ENCODE assay signal across 10 cellular contexts in the genomic region with DNA sequence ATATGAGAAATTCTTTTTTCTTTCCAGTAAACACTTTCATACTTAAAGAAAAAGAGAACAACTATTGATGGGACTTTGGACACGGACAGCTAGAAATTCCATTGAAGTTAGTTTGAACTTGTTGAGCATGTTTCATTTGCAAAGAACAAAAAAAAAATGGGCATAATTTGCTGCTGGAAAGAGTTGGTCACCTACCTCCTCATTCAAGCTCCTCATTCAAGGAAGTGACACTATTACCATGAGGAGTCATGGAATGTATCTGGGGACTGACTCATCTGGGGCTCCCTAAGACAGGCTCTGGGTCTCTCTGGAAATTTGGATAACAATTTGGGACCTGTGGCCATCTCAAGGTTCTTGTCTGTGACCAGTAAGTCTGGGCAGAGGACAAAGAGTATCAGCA. TPM values are rescaled to one million over a fixed set of nuclear protein-coding genes. Genes with fewer than 3 reads are reported as not detected.
A peak's percentile ranks its signal among the peaks of the same experiment; 100 is the strongest.
DNase-seq lines count a peak whose midpoint lies in the region; ATAC-seq, FAIRE-seq and TF ChIP-seq lines count a peak whose summit lies in the region.
"Had no signal": no experiment of that assay in that cellular context is flagged by ENCODE, and none has a peak within 500 bp of the region (broad histone marks: within the 10 kb centered on the region; RNA-seq: fewer than 3 reads in every experiment).

No MANE protein-coding gene starts in this region.

- H3K4me3 ChIP-seq in AG04450 (ENCODE audit: low read depth, low read length): no peak overlapping the region
- H3K4me3 ChIP-seq in HUES48 (ENCODE audit: low read depth, low read length): no peak overlapping the region; the same call in 1 of the 2 replicates

- peak overlapping the region; percentile 34 for H3K27ac ChIP-seq in AG04450 (ENCODE audit: low read depth, low read length)
- H3K27ac ChIP-seq in HUES48 (ENCODE audit: low read depth, low read length): peak overlapping the region; percentile 61

- no peak overlapping the region for H3K9ac ChIP-seq in HUES48 (ENCODE audit: low read depth, low read length)

- TF ChIP-seq CTCF in AG04450 (IDR thresholded peaks at IDR 0.05; ENCODE audit: low read depth, low read length): no peak

- POLR2A ChIA-PET in AG04450 (lab: Yijun Ruan, JAX): interaction anchor here (0.8 kb wide), 1 partner anchor 9 kb away, joined by 3 read pairs; no protein-coding TSS in a partner anchor

- no peak overlapping the region for H3K4me3 Mint-ChIP-seq in stimulated activated effector memory CD8-positive, alpha-beta T cell treated with anti-CD3 and anti-CD28 coated beads, Interleukin-12 subunit alpha, Interleukin-12 subunit beta, amount 100 ng/mL, for 72 hours
- H3K4me3 Mint-ChIP-seq: mesothelial cell of epicardium had no signal

- no peaks in the 10 kb centered on the region for H3K9me3 Mint-ChIP-seq in stimulated activated effector memory CD8-positive, alpha-beta T cell treated with anti-CD3 and anti-CD28 coated beads, Interleukin-12 subunit alpha, Interleukin-12 subunit beta, amount 100 ng/mL, for 72 hours
- H3K9me3 Mint-ChIP-seq: mesothelial cell of epicardium had no signal

- H3K27ac Mint-ChIP-seq in stimulated activated effector memory CD8-positive, alpha-beta T cell treated with anti-CD3 and anti-CD28 coated beads, Interleukin-12 subunit alpha, Interleukin-12 subunit beta, amount 100 ng/mL, for 72 hours: no peak overlapping the region
- H3K27ac Mint-ChIP-seq: mesothelial cell of epicardium had no signal

- H3K27me3 ChIP-seq in AG04450 (ENCODE audit: control insufficient read depth, insufficient read depth, low read length) (no peaks in the 10 kb centered on the region), HUES48 (ENCODE audit: control insufficient read depth, insufficient read depth, low read length) (no peaks in the 10 kb centered on the region)

- no peak for TF ChIP-seq POLR2A in GM12891 (IDR thresholded peaks at IDR 0.05; ENCODE audit: low read depth, low read length)

- no peak for FAIRE-seq in GM12891 (lab: Jason Lieb, UNC)

- H3K9me3 ChIP-seq in AG04450 (ENCODE audit: control insufficient read depth, insufficient read depth, low read length) (no peaks in the 10 kb centered on the region; the same call in 1 of the 2 replicates), HUES48 (ENCODE audit: control insufficient read depth, insufficient read depth, low read length) (no peaks in the 10 kb centered on the region)

- no peaks in the 10 kb centered on the region for H3K36me3 ChIP-seq in HUES48 (ENCODE audit: control insufficient read depth, insufficient read depth, low read length)

- CTCF ChIA-PET in AG04450 (lab: Charles Lee): no interaction called here

- no peaks in the 10 kb centered on the region for H3K4me1 Mint-ChIP-seq in stimulated activated effector memory CD8-positive, alpha-beta T cell treated with anti-CD3 and anti-CD28 coated beads, Interleukin-12 subunit alpha, Interleukin-12 subunit beta, amount 100 ng/mL, for 72 hours
- H3K4me1 Mint-ChIP-seq: mesothelial cell of epicardium had no signal

- ATAC-seq in stimulated activated effector memory CD8-positive, alpha-beta T cell treated with anti-CD3 and anti-CD28 coated beads, Interleukin-12 subunit alpha, Interleukin-12 subunit beta, amount 100 ng/mL, for 72 hours: no peak

- H3K36me3 Mint-ChIP-seq in stimulated activated effector memory CD8-positive, alpha-beta T cell treated with anti-CD3 and anti-CD28 coated beads, Interleukin-12 subunit alpha, Interleukin-12 subunit beta, amount 100 ng/mL, for 72 hours: no peaks in the 10 kb centered on the region
- H3K36me3 Mint-ChIP-seq: mesothelial cell of epicardium had no signal

- H3K4me1 ChIP-seq in HUES48 (ENCODE audit: control insufficient read depth, insufficient read depth, low read length): peaks cover 24% of the 10 kb centered on the region

- DNase-seq in AG04450 (ENCODE audit: low read depth, low spot score): no peak
- peak; percentile 48 for DNase-seq in astrocyte of the hippocampus (ENCODE audit: low read depth, low spot score)
- peak; percentile 52 for DNase-seq in iris pigment epithelial cell (ENCODE audit: low read depth)
- DNase-seq in NCI-H2196 treated with DMSO at 0.1 percent for 48 hours (lab: John Stamatoyannopoulos, UW; ENCODE audit: unreplicated experiment): no peak
- no peak for DNase-seq in superior temporal gyrus (ENCODE audit: extremely low spot score)
- no peak for DNase-seq in stimulated activated effector memory CD8-positive, alpha-beta T cell treated with anti-CD3 and anti-CD28 coated beads, Interleukin-12 subunit alpha, Interleukin-12 subunit beta, amount 100 ng/mL, for 72 hours (ENCODE audit: low spot score in 2 of 2)
- DNase-seq in GM12891 (ENCODE audit: insufficient read length, low spot score): no peak
- DNase-seq: NCI-H1694 had no signal

TF ChIP-seq in GM12891, 5 proteins besides CTCF, POLR2A, EP300 and RAD21:
- no peak for TF ChIP-seq SPI1 (IDR thresholded peaks at IDR 0.05; ENCODE audit: low read depth, low read length)
- no peak for TF ChIP-seq TAF1 (IDR thresholded peaks at IDR 0.05; ENCODE audit: low read depth, low read length)
- no peak for TF ChIP-seq POLR2AphosphoS5 (IDR thresholded peaks at IDR 0.05; ENCODE audit: low read depth, low read length)
- TF ChIP-seq PAX5 (IDR thresholded peaks at IDR 0.05; ENCODE audit: insufficient read depth, low read length, severe bottlenecking): no peak
- no peak for TF ChIP-seq POU2F2 (IDR thresholded peaks at IDR 0.05; ENCODE audit: low read depth, low read length)

RNA-seq across cellular contexts. Expression of a gene that starts 50.4 kb away (rescaled TPM):
- polyA plus RNA-seq in AG04450 (2011; rRNA removed): 2.6 and 3.3 TPM in 2 replicates
- 4.6 and 5.2 TPM in 2 replicates for polyA minus RNA-seq in AG04450 (2011; rRNA and poly(A)+ RNA removed)
- polyA plus RNA-seq in GM12891 (2012; ENCODE audit: low read depth, missing spikeins): 4.3 TPM

Comparison
In these comparisons a context has a peak if more than half of its experiments do, and no peak if none do; other contexts are left out.
1. DNase-seq: peak in astrocyte of the hippocampus (single experiment) and iris pigment epithelial cell (single experiment); none in AG04450 (single experiment), NCI-H2196 treated with DMSO at 0.1 percent for 48 hours (single experiment), superior temporal gyrus (single experiment), stimulated activated effector memory CD8-positive, alpha-beta T cell treated with anti-CD3 and anti-CD28 coated beads, Interleukin-12 subunit alpha, Interleukin-12 subunit beta, amount 100 ng/mL, for 72 hours (0 of 2) and GM12891 (single experiment).